ENCODE assay signal across 13 cellular contexts in genomic region chr3:114409291-114409690, GRCh38.
DNase-seq lines count a peak whose midpoint lies in the region; ATAC-seq and TF ChIP-seq lines count a peak whose summit lies in the region.
"Had no signal": no experiment of that assay in that cellular context is flagged by ENCODE, and none has a peak within 500 bp of the region (broad histone marks: within the 10 kb centered on the region; RNA-seq: fewer than 3 reads in every experiment).

No MANE protein-coding gene starts in this region.

- WGBS in heart left ventricle, 4 donors = 65 to 70% (median 68%) methylated on average over 7 of the region's 7 CpGs
- WGBS in right cardiac atrium = 55% methylated on average over 7 of the region's 7 CpGs
- WGBS in testis, 2 donors = 36 to 52% methylated on average over 7 of the region's 7 CpGs

- H3K36me3 ChIP-seq in heart left ventricle = no peaks in the 10 kb centered on the region
- H3K36me3 ChIP-seq in testis (ENCODE audit: low read depth, missing control alignments) = no peaks in the 10 kb centered on the region

- intact Hi-C loops in heart left ventricle (cut with DNase I) = no loop called here
- intact Hi-C loops in right cardiac atrium (cut with DNase I) = no loop called here
- intact Hi-C loops in testis (cut with DNase I; ENCODE audit: low total_unique reads) = no loop called here

- TF ChIP-seq POLR2A in heart left ventricle (IDR thresholded peaks at IDR 0.05) = no peak
- no peak for TF ChIP-seq POLR2A in testis (IDR thresholded peaks at IDR 0.05)
- TF ChIP-seq POLR2A in erythroblast (IDR thresholded peaks at IDR 0.05; ENCODE audit: low read length) = no peak

- DNase-seq in heart left ventricle (no peak), right cardiac atrium (no peak), SHP77 (lab: John Stamatoyannopoulos, UW) (peak; percentile 46 to 61), testis (no peak), erythroblast (lab: John Stamatoyannopoulos, UW) (no peak), mesenteric fat pad (ENCODE audit: low spot score) (no peak), islet precursor cell (no peak)
- DNase-seq: activated T-cell treated with anti-CD3 and anti-CD28 coated beads for 4 hours, amniotic stem cell, foreskin melanocyte, GOT3, kidney had no signal

- peaks cover 3 to 100% (median 66%) of the 10 kb centered on the region in 12 donors for H3K4me1 ChIP-seq in heart left ventricle
- H3K4me1 ChIP-seq in right cardiac atrium (ENCODE audit: control insufficient read depth, insufficient read depth, low read length) = peaks cover 12% of the 10 kb centered on the region
- H3K4me1 ChIP-seq in testis = peaks cover 79% of the 10 kb centered on the region

- ATAC-seq in heart left ventricle (peak in 2 of 4 donors; percentile 28 to 38), right cardiac atrium (no peak)

- peak overlapping the region in 2 of 12 donors; percentile 2 to 29 for H3K4me3 ChIP-seq in heart left ventricle
- no peak overlapping the region for H3K4me3 ChIP-seq in right cardiac atrium (ENCODE audit: low read length)
- H3K4me3 ChIP-seq in testis = no peak overlapping the region

- no peak for TF ChIP-seq CTCF in heart left ventricle (IDR thresholded peaks at IDR 0.05)
- no peak for TF ChIP-seq CTCF in testis (IDR thresholded peaks at IDR 0.05)

- H3K9me3 ChIP-seq in heart left ventricle (no peaks in the 10 kb centered on the region), right cardiac atrium (ENCODE audit: control insufficient read depth, low read length) (no peaks in the 10 kb centered on the region), testis (no peaks in the 10 kb centered on the region)

- H3K27me3 ChIP-seq in heart left ventricle = no peaks in the 10 kb centered on the region
- no peaks in the 10 kb centered on the region for H3K27me3 ChIP-seq in right cardiac atrium (ENCODE audit: control insufficient read depth, insufficient read depth)
- no peaks in the 10 kb centered on the region for H3K27me3 ChIP-seq in layer of hippocampus (ENCODE audit: control insufficient read depth, insufficient read depth, low read length)
- no peaks in the 10 kb centered on the region for H3K27me3 ChIP-seq in testis

- H3K27ac ChIP-seq in heart left ventricle = peak overlapping the region in 8 of 12 donors; percentile 16 to 82 (median 65)
- no peak overlapping the region for H3K27ac ChIP-seq in right cardiac atrium (ENCODE audit: low read length)
- peak overlapping the region; percentile 63 for H3K27ac ChIP-seq in layer of hippocampus (ENCODE audit: low read depth, low read length)
- H3K27ac ChIP-seq in testis = peak overlapping the region; percentile 65 to 89

Comparison
In these comparisons a context has a peak if more than half of its experiments do, and no peak if none do; other contexts are left out.
1. DNase-seq: peak in SHP77 (2 of 2); none in heart left ventricle (0 of 5), right cardiac atrium (0 of 3), testis (single experiment), erythroblast (0 of 2), mesenteric fat pad (single experiment) and islet precursor cell (single experiment).